Comparison of ENCODE assay signal across 21 cellular contexts in genomic region chr3:186980989-186981388, GRCh38.
"Had no signal": no experiment of that assay in that cellular context is flagged by ENCODE, and none has a peak within 500 bp of the region (broad histone marks: within the 10 kb centered on the region; RNA-seq: fewer than 3 reads in every experiment).

No MANE protein-coding gene starts in this region.

- DNase-seq: activated CD4-positive, alpha-beta T cell treated with anti-CD3 and anti-CD28 coated beads for 1 hour; activated CD4-positive, alpha-beta T cell treated with anti-CD3 and anti-CD28 coated beads, Interleukin-2, amount 50 U/mL, for 4 hours; activated gamma-delta T cell treated with Interleukin-2 at 50 U/mL for 16 hours; activated naive CD8-positive, alpha-beta T cell treated with anti-CD3 and anti-CD28 coated beads, Interleukin-2, amount 50 U/mL, for 24 hours; aorta; islet precursor cell; left lung; mesendoderm; nephron progenitor cell; stimulated activated CD4-positive, alpha-beta T cell treated with anti-CD3 and anti-CD28 coated beads, Interleukin-15, amount 100 ng/mL, for 24 hours; stimulated activated CD4-positive, alpha-beta T cell treated with anti-CD3 and anti-CD28 coated beads, Interleukin-4, amount 100 ng/mL, for 24 hours; stomach; SW 1271; testis; upper lobe of left lung had no signal

- H3K27me3 Mint-ChIP-seq: activated naive CD8-positive, alpha-beta T cell treated with anti-CD3 and anti-CD28 coated beads, Interleukin-2, amount 50 U/mL, for 24 hours; progenitor cell of endocrine pancreas had no signal

- H3K27me3 ChIP-seq: hepatocyte, left lung, right atrium auricular region, SJSA1, stomach, testis, upper lobe of left lung had no signal

- ATAC-seq: activated naive CD8-positive, alpha-beta T cell treated with anti-CD3 and anti-CD28 coated beads, Interleukin-2, amount 50 U/mL, for 24 hours; esophagus mucosa; left lung had no signal

- H3K9me3 Mint-ChIP-seq: activated naive CD8-positive, alpha-beta T cell treated with anti-CD3 and anti-CD28 coated beads, Interleukin-2, amount 50 U/mL, for 24 hours; nephron progenitor cell had no signal

- H3K4me3 ChIP-seq: hepatocyte, left lung, right atrium auricular region, SJSA1, skin epidermis, stomach, testis, upper lobe of left lung had no signal

- H3K36me3 ChIP-seq: SJSA1 had no signal

- H3K27ac ChIP-seq: hepatocyte, left lung, right atrium auricular region, SJSA1, stomach, testis, upper lobe of left lung had no signal

- H3K27ac Mint-ChIP-seq: activated naive CD8-positive, alpha-beta T cell treated with anti-CD3 and anti-CD28 coated beads, Interleukin-2, amount 50 U/mL, for 24 hours; progenitor cell of endocrine pancreas had no signal

- H3K79me2 ChIP-seq: hepatocyte had no signal

- H3K4me1 ChIP-seq: SJSA1 had no signal

- H3K9me3 ChIP-seq: left lung, right atrium auricular region, SJSA1, stomach, testis, upper lobe of left lung had no signal

- H3K4me2 ChIP-seq: hepatocyte had no signal

- H3K4me3 Mint-ChIP-seq: activated naive CD8-positive, alpha-beta T cell treated with anti-CD3 and anti-CD28 coated beads, Interleukin-2, amount 50 U/mL, for 24 hours; nephron progenitor cell had no signal

- H2AFZ ChIP-seq: hepatocyte had no signal
